In the genomic region with DNA sequence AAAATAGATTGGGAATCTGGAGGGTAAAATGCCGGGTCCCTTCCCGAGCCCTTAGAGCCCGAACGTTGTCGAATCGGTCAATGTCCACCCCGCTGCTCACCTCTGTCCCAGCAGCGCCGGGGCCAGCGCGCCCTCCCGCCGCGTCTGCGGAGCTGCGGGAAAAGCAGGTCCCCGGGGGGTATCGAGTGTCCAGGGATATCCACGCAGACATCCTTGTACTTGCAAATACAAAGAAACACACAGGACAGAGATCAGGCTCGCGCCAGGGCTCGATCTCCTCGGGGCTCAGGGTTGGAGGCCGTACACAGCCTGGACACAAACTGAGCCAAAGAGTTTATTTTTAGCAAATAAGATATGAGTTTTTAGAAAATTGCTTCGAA, we compare ENCODE assay signal across 11 cellular contexts. TPM values are rescaled to one million over a fixed set of nuclear protein-coding genes. Genes with fewer than 3 reads are reported as not detected.
DNase-seq lines count a peak whose midpoint lies in the region; ATAC-seq and TF ChIP-seq lines count a peak whose summit lies in the region.
"Had no signal": no experiment of that assay in that cellular context is flagged by ENCODE, and none has a peak within 500 bp of the region (broad histone marks: within the 10 kb centered on the region; RNA-seq: fewer than 3 reads in every experiment).

No MANE protein-coding gene starts in this region.

- no peak for TF ChIP-seq RAD21 in liver (IDR thresholded peaks at IDR 0.05)

- H3K27ac ChIP-seq in HUES6 (ENCODE audit: low read depth, low read length) (no peak overlapping the region; the same call in 1 of the 2 replicates), liver (ENCODE audit: low read depth in 1 of 2, low read length in 2 of 2) (peak overlapping the region; percentile 95 to 100), smooth muscle cell (ENCODE audit: low read depth) (peak overlapping the region; percentile 70)
- H3K27ac ChIP-seq: BLaER1 treated with 17β-estradiol and CSF1 and Interleukin-3, amounts not matched to agents 10 nM and 100 nM had no signal

- no peak for ATAC-seq in HG03520 (IDR thresholded peaks at IDR 0.05; ENCODE audit: unreplicated experiment)
- no peak for ATAC-seq in GM21529 (IDR thresholded peaks at IDR 0.05; ENCODE audit: unreplicated experiment)
- ATAC-seq in HG02642 (IDR thresholded peaks at IDR 0.05; ENCODE audit: poor library complexity, unreplicated experiment): no peak

- H3K36me3 ChIP-seq in HUES6 (ENCODE audit: control insufficient read depth, insufficient read depth, low read length): no peaks in the 10 kb centered on the region; the same call in 1 of the 2 replicates
- H3K36me3 ChIP-seq in liver (ENCODE audit: control insufficient read depth in 4 of 4, insufficient read depth in 3 of 4, low read depth in 1 of 4, low read length in 3 of 4): peaks cover 0 to 2% (median 0%) of the 10 kb centered on the region in 4 donors
- no peaks in the 10 kb centered on the region for H3K36me3 ChIP-seq in smooth muscle cell (ENCODE audit: low read depth)

- H3K79me2 ChIP-seq in smooth muscle cell (ENCODE audit: low read depth): peaks cover 35% of the 10 kb centered on the region

- H3K4me1 ChIP-seq in HUES6 (ENCODE audit: control insufficient read depth, insufficient read depth, low read length) (peaks cover 14% of the 10 kb centered on the region), liver (ENCODE audit: control insufficient read depth in 4 of 4, insufficient read depth in 4 of 4, low read length in 3 of 4) (peaks cover 7 to 32% (median 16%) of the 10 kb centered on the region in 4 donors), smooth muscle cell (ENCODE audit: low read depth) (no peaks in the 10 kb centered on the region)

- H3K9me3 ChIP-seq in HUES6 (ENCODE audit: control insufficient read depth, insufficient read depth, low read depth, low read length): no peaks in the 10 kb centered on the region
- no peaks in the 10 kb centered on the region for H3K9me3 ChIP-seq in liver (ENCODE audit: control insufficient read depth in 4 of 4, low read length in 3 of 4)
- no peaks in the 10 kb centered on the region for H3K9me3 ChIP-seq in smooth muscle cell (replicated peaks; ENCODE audit: low read depth)

- peak overlapping the region; percentile 96 for H3K4me2 ChIP-seq in smooth muscle cell

- peaks cover 99% of the 10 kb centered on the region for H3K27me3 ChIP-seq in HUES6 (ENCODE audit: control insufficient read depth, insufficient read depth, low read length)
- no peaks in the 10 kb centered on the region for H3K27me3 ChIP-seq in liver (ENCODE audit: control insufficient read depth in 4 of 4, insufficient read depth in 4 of 4, low read length in 3 of 4)
- no peaks in the 10 kb centered on the region for H3K27me3 ChIP-seq in smooth muscle cell (ENCODE audit: low read depth)

- H3K4me3 ChIP-seq in HUES6 (ENCODE audit: low read depth, low read length) (peak overlapping the region; percentile 69), liver (ENCODE audit: low read depth in 1 of 3, low read length in 3 of 3) (peak overlapping the region in 2 of 3 donors; percentile 72 to 77), smooth muscle cell (peak overlapping the region; percentile 92)

- peaks cover 4% of the 10 kb centered on the region for H3F3A ChIP-seq in smooth muscle cell (ENCODE audit: low read depth)

- WGBS in liver: 4% methylated on average over 25 of the region's 25 CpGs
- under 1% methylated on average over 25 of the region's 25 CpGs for WGBS in smooth muscle cell (ENCODE audit: low lambda C conversion rate)

- peak; percentile 57 for DNase-seq in ecto neural progenitor cell (ENCODE audit: low spot score)
- no peak for DNase-seq in smooth muscle cell (lab: John Stamatoyannopoulos, UW; ENCODE audit: unreplicated experiment)
- no peak for DNase-seq in LoVo (ENCODE audit: low spot score)
- DNase-seq: activated CD4-positive, alpha-beta T cell treated with anti-CD3 and anti-CD28 coated beads for 48 hours; NCI-H1694 had no signal

- peaks cover 22% of the 10 kb centered on the region for H4K20me1 ChIP-seq in smooth muscle cell (ENCODE audit: low read depth)

- H2AFZ ChIP-seq in smooth muscle cell (ENCODE audit: low read depth): peak overlapping the region; percentile 46

- TF ChIP-seq CTCF in liver (IDR thresholded peaks at IDR 0.05; ENCODE audit: low read depth, low read length, missing input control) (no peak), smooth muscle cell (IDR thresholded peaks at IDR 0.05; ENCODE audit: borderline replicate concordance, insufficient read depth, poor library complexity, severe bottlenecking) (no peak)

- H3K9ac ChIP-seq in HUES6 (ENCODE audit: low read length) (peak overlapping the region; percentile 71), liver (ENCODE audit: low read depth in 1 of 2, low read length in 2 of 2) (peak overlapping the region; percentile 75 to 95), smooth muscle cell (ENCODE audit: low read depth) (peak overlapping the region; percentile 86)
- H3K9ac ChIP-seq: BLaER1 treated with 17β-estradiol and CSF1 and Interleukin-3, amounts not matched to agents 10 nM and 100 nM had no signal

TF ChIP-seq in liver, 16 proteins besides CTCF, POLR2A, EP300 and RAD21:
- no peak for TF ChIP-seq YY1 (IDR thresholded peaks at IDR 0.05)
- no peak for TF ChIP-seq FOXA1 (IDR thresholded peaks at IDR 0.05)
- TF ChIP-seq, protein P1, sequence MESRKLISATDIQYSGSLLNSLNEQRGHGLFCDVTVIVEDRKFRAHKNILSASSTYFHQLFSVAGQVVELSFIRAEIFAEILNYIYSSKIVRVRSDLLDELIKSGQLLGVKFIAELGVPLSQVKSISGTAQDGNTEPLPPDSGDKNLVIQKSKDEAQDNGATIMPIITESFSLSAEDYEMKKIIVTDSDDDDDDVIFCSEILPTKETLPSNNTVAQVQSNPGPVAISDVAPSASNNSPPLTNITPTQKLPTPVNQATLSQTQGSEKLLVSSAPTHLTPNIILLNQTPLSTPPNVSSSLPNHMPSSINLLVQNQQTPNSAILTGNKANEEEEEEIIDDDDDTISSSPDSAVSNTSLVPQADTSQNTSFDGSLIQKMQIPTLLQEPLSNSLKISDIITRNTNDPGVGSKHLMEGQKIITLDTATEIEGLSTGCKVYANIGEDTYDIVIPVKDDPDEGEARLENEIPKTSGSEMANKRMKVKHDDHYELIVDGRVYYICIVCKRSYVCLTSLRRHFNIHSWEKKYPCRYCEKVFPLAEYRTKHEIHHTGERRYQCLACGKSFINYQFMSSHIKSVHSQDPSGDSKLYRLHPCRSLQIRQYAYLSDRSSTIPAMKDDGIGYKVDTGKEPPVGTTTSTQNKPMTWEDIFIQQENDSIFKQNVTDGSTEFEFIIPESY (IDR thresholded peaks at IDR 0.05): no peak
- TF ChIP-seq HNF4A (conservative IDR thresholded peaks at IDR 0.05): no peak
- TF ChIP-seq GABPA (IDR thresholded peaks at IDR 0.05 in 1 of 2, conservative IDR thresholded peaks at IDR 0.05 in 1 of 2): no peak
- no peak for TF ChIP-seq FOXA2 (IDR thresholded peaks at IDR 0.05)
- no peak for TF ChIP-seq HNF4G (IDR thresholded peaks at IDR 0.05)
- TF ChIP-seq, protein P2, sequence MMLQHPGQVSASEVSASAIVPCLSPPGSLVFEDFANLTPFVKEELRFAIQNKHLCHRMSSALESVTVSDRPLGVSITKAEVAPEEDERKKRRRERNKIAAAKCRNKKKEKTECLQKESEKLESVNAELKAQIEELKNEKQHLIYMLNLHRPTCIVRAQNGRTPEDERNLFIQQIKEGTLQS (IDR thresholded peaks at IDR 0.05): no peak
- no peak for TF ChIP-seq SP1 (IDR thresholded peaks at IDR 0.05)
- no peak for TF ChIP-seq NR2F2 (IDR thresholded peaks at IDR 0.05)
- TF ChIP-seq, protein P3, sequence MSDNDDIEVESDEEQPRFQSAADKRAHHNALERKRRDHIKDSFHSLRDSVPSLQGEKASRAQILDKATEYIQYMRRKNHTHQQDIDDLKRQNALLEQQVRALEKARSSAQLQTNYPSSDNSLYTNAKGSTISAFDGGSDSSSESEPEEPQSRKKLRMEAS (IDR thresholded peaks at IDR 0.05): no peak
- TF ChIP-seq, protein P4, sequence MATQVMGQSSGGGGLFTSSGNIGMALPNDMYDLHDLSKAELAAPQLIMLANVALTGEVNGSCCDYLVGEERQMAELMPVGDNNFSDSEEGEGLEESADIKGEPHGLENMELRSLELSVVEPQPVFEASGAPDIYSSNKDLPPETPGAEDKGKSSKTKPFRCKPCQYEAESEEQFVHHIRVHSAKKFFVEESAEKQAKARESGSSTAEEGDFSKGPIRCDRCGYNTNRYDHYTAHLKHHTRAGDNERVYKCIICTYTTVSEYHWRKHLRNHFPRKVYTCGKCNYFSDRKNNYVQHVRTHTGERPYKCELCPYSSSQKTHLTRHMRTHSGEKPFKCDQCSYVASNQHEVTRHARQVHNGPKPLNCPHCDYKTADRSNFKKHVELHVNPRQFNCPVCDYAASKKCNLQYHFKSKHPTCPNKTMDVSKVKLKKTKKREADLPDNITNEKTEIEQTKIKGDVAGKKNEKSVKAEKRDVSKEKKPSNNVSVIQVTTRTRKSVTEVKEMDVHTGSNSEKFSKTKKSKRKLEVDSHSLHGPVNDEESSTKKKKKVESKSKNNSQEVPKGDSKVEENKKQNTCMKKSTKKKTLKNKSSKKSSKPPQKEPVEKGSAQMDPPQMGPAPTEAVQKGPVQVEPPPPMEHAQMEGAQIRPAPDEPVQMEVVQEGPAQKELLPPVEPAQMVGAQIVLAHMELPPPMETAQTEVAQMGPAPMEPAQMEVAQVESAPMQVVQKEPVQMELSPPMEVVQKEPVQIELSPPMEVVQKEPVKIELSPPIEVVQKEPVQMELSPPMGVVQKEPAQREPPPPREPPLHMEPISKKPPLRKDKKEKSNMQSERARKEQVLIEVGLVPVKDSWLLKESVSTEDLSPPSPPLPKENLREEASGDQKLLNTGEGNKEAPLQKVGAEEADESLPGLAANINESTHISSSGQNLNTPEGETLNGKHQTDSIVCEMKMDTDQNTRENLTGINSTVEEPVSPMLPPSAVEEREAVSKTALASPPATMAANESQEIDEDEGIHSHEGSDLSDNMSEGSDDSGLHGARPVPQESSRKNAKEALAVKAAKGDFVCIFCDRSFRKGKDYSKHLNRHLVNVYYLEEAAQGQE (IDR thresholded peaks at IDR 0.05): no peak
- TF ChIP-seq JUND (IDR thresholded peaks at IDR 0.05): no peak

RNA-seq across cellular contexts. Expression of a gene that starts 2.3 kb away (rescaled TPM):
- total RNA-seq in liver (1 to 10 TPM; 3.5 to 6.6 TPM), smooth muscle cell (48.5 and 52.5 TPM in 2 replicates)
- polyA plus RNA-seq in liver (1 to 10 TPM; 1.8 to 6.2 TPM), smooth muscle cell (39.2 and 49.9 TPM in 2 replicates)
